Comparison of ENCODE assay signal across 12 cellular contexts in genomic region chr16:14187517-14188338, GRCh38.
DNase-seq lines count a peak whose midpoint lies in the region; ATAC-seq and TF ChIP-seq lines count a peak whose summit lies in the region.
"Had no signal": no experiment of that assay in that cellular context is flagged by ENCODE, and none has a peak within 500 bp of the region (broad histone marks: within the 10 kb centered on the region; RNA-seq: fewer than 3 reads in every experiment).

No MANE protein-coding gene starts in this region.

- TF ChIP-seq POLR2A in tibial nerve (IDR thresholded peaks at IDR 0.05): no peak

- H3K4me1 ChIP-seq in muscle layer of duodenum (ENCODE audit: control insufficient read depth in 1 of 2, insufficient read depth in 2 of 2, low read length in 2 of 2): peaks cover 0 to 17% of the 10 kb centered on the region in 2 donors
- H3K4me1 ChIP-seq in tibial nerve: peaks cover 0 to 14% (median 0%) of the 10 kb centered on the region in 4 donors

- H3K27ac ChIP-seq in muscle layer of duodenum (ENCODE audit: low read length) (peak overlapping the region; percentile 70), tibial nerve (peak overlapping the region in 1 of 4 donors; percentile 62)
- H3K27ac ChIP-seq: 22Rv1, epithelial cell of prostate had no signal

- no peak for TF ChIP-seq CTCF in tibial nerve (IDR thresholded peaks at IDR 0.05)

- ATAC-seq in GM21447 (IDR thresholded peaks at IDR 0.05; ENCODE audit: unreplicated experiment) (no peak), HG03108 (IDR thresholded peaks at IDR 0.05; ENCODE audit: unreplicated experiment) (no peak)

- H3K4me3 ChIP-seq in muscle layer of duodenum (ENCODE audit: low read depth in 1 of 2, low read length in 2 of 2) (peak overlapping the region; percentile 20 to 47), tibial nerve (peak overlapping the region; percentile 1 to 35 (median 3))

- WGBS in tibial nerve, 2 donors: 71% methylated on average over 10 of the region's 10 CpGs

- H3K36me3 ChIP-seq in muscle layer of duodenum (ENCODE audit: control insufficient read depth in 1 of 2, insufficient read depth in 2 of 2, low read length in 2 of 2): no peaks in the 10 kb centered on the region
- H3K36me3 ChIP-seq in tibial nerve: no peaks in the 10 kb centered on the region

- no peak for TF ChIP-seq EP300 in tibial nerve (IDR thresholded peaks at IDR 0.05)

- no peaks in the 10 kb centered on the region for H3K27me3 ChIP-seq in muscle layer of duodenum (ENCODE audit: low read depth, low read length)
- H3K27me3 ChIP-seq in tibial nerve: no peaks in the 10 kb centered on the region

- no peaks in the 10 kb centered on the region for H3K9me3 ChIP-seq in muscle layer of duodenum (ENCODE audit: control insufficient read depth in 1 of 2, low read length in 2 of 2)
- no peaks in the 10 kb centered on the region for H3K9me3 ChIP-seq in tibial nerve

- DNase-seq in NCI-H1092 treated with DMSO at 0.1 percent for 48 hours (lab: John Stamatoyannopoulos, UW): peak; percentile 36
- DNase-seq in NCI-H1092 (lab: John Stamatoyannopoulos, UW): no peak
- DNase-seq in dermis blood vessel endothelial cell: peak; percentile 54
- no peak for DNase-seq in tibial nerve (ENCODE audit: low spot score in 2 of 2)
- no peak for DNase-seq in NCI-H446 (lab: John Stamatoyannopoulos, UW)
- DNase-seq: activated CD4-positive, alpha-beta T cell treated with anti-CD3 and anti-CD28 coated beads for 48 hours; EL had no signal

Comparison
In these comparisons a context has a peak if more than half of its experiments do, and no peak if none do; other contexts are left out.
1. DNase-seq: peak in NCI-H1092 treated with DMSO at 0.1 percent for 48 hours (single experiment) and dermis blood vessel endothelial cell (single experiment); none in NCI-H1092 (single experiment), tibial nerve (0 of 2) and NCI-H446 (0 of 2).